Comparison of ENCODE assay signal across 13 cellular contexts in genomic region chr2:110124038-110124825, GRCh38. TPM values are rescaled to one million over a fixed set of nuclear protein-coding genes. Genes with fewer than 3 reads are reported as not detected.
"Had no signal": no experiment of that assay in that cellular context is flagged by ENCODE, and none has a peak within 500 bp of the region (broad histone marks: within the 10 kb centered on the region; RNA-seq: fewer than 3 reads in every experiment).

No MANE protein-coding gene starts in this region.

- H3K4me1 ChIP-seq: stomach had no signal

- H3K27ac ChIP-seq: stomach had no signal

- H3K27ac Mint-ChIP-seq: activated CD8-positive, alpha-beta T cell treated with anti-CD3 and anti-CD28 coated beads for 36 hours; immature natural killer cell; nephron; T-cell had no signal

- H3K27me3 Mint-ChIP-seq: T-cell had no signal

- DNase-seq: activated CD4-positive, alpha-beta T cell treated with anti-CD3 and anti-CD28 coated beads for 1 hour; activated CD8-positive, alpha-beta memory T cell treated with anti-CD3 and anti-CD28 coated beads, Interleukin-2, amount 50 U/mL, for 4 hours; activated CD8-positive, alpha-beta T cell treated with anti-CD3 and anti-CD28 coated beads for 36 hours; foreskin keratinocyte; immature natural killer cell; stimulated activated CD4-positive, alpha-beta T cell treated with anti-CD3 and anti-CD28 coated beads, Interleukin-15, amount 100 ng/mL, for 24 hours; stimulated activated CD4-positive, alpha-beta T cell treated with anti-CD3 and anti-CD28 coated beads, Interleukin-4, amount 100 ng/mL, for 4 hours; stomach; T-cell; T1000 had no signal

- H3K9me3 ChIP-seq: ascending aorta, stomach, thoracic aorta had no signal

- ATAC-seq: activated CD8-positive, alpha-beta T cell treated with anti-CD3 and anti-CD28 coated beads for 36 hours; foreskin keratinocyte; T-cell had no signal

- H3K4me3 Mint-ChIP-seq: activated CD8-positive, alpha-beta T cell treated with anti-CD3 and anti-CD28 coated beads for 36 hours; immature natural killer cell; nephron; T-cell had no signal

- H3K9me3 Mint-ChIP-seq: activated CD8-positive, alpha-beta T cell treated with anti-CD3 and anti-CD28 coated beads for 36 hours; immature natural killer cell; nephron; T-cell had no signal

- H3K27me3 ChIP-seq: ascending aorta, foreskin keratinocyte had no signal

- H3K4me3 ChIP-seq: ascending aorta, stomach, thoracic aorta had no signal

- H3K4me1 Mint-ChIP-seq: immature natural killer cell, T-cell had no signal

- H3K36me3 Mint-ChIP-seq: immature natural killer cell, T-cell had no signal

- H3K36me3 ChIP-seq: ascending aorta, thoracic aorta had no signal

RNA-seq across cellular contexts. Expression of gene MALL, which starts 8.6 kb away (rescaled TPM):
- total RNA-seq: activated CD8-positive, alpha-beta T cell treated with anti-CD3 and anti-CD28 coated beads for 36 hours had no signal
- polyA plus RNA-seq: immature natural killer cell had no signal
